ENCODE assay signal across 1 cellular context in genomic region chr20:64033981-64034493, GRCh38.
TF ChIP-seq lines count a peak whose summit lies in the region.

No MANE protein-coding gene starts in this region.

TF ChIP-seq in HepG2, 621 proteins besides CTCF, POLR2A, EP300 and RAD21:
- TF ChIP-seq ZNF230 (CRISPR knock-in tag; IDR thresholded peaks at IDR 0.05) (no peak), AGO2 (optimal IDR thresholded peaks at IDR 0.05; ENCODE audit: low read depth, low read length) (peak; percentile 94), KLF13 (CRISPR knock-in tag; IDR thresholded peaks at IDR 0.05) (0 out of 2 replicates have a peak, but pooled peaks have one; percentile 27), ZNF225 (CRISPR knock-in tag; IDR thresholded peaks at IDR 0.05) (0 out of 2 replicates have a peak, but pooled peaks have one; percentile 33), PTBP1 (IDR thresholded peaks at IDR 0.05; ENCODE audit: low read depth, low read length, poor library complexity, severe bottlenecking) (peak; percentile 33), DRAP1 (CRISPR knock-in tag; IDR thresholded peaks at IDR 0.05) (no peak), ZNF768 (CRISPR knock-in tag; IDR thresholded peaks at IDR 0.05) (peak; percentile 28; the same call in 1 of the 2 replicates), FLYWCH1 (CRISPR knock-in tag; IDR thresholded peaks at IDR 0.05) (no peak), DNMT1 (CRISPR knock-in tag; IDR thresholded peaks at IDR 0.05) (0 out of 2 replicates have a peak, but pooled peaks have one; percentile 26), RBM22 (optimal IDR thresholded peaks at IDR 0.05; ENCODE audit: low read length) (peak; percentile 59), NCOA5 (CRISPR knock-in tag; IDR thresholded peaks at IDR 0.05) (no peak), ZNF724P (CRISPR knock-in tag; IDR thresholded peaks at IDR 0.05; ENCODE audit: borderline replicate concordance) (no peak)
